Comparison of ENCODE assay signal across 10 cellular contexts in genomic region chr11:63829823-63830489, GRCh38. TPM values are rescaled to one million over a fixed set of nuclear protein-coding genes. Genes with fewer than 3 reads are reported as not detected.
DNase-seq lines count a peak whose midpoint lies in the region; TF ChIP-seq lines count a peak whose summit lies in the region.
"Had no signal": no experiment of that assay in that cellular context is flagged by ENCODE, and none has a peak within 500 bp of the region (broad histone marks: within the 10 kb centered on the region; RNA-seq: fewer than 3 reads in every experiment).

No MANE protein-coding gene starts in this region.

- H3K27me3 Mint-ChIP-seq in glutamatergic neuron (ENCODE audit: unreplicated experiment): no peaks in the 10 kb centered on the region
- no peaks in the 10 kb centered on the region for H3K27me3 Mint-ChIP-seq in activated T-helper 2 cell treated with anti-CD3 and anti-CD28 coated beads, Interferon-gamma antibody, Interleukin-2, Interleukin-4, amounts not matched to agents 10 μg/mL and 5 μg/mL and 100 μg/mL, durations not matched to agents 14 hours and 24 hours and 36 hours (ENCODE audit: low read depth)

- no peaks in the 10 kb centered on the region for H3K4me1 ChIP-seq in esophagus muscularis mucosa
- H3K4me1 ChIP-seq: parathyroid adenoma had no signal

- H3K27me3 ChIP-seq in esophagus muscularis mucosa: no peaks in the 10 kb centered on the region

- 88% methylated on average over 8 of the region's 8 CpGs for WGBS in esophagus muscularis mucosa

- peak; percentile 35 for TF ChIP-seq CTCF in GM10266 (IDR thresholded peaks at IDR 0.05; ENCODE audit: control insufficient read depth, insufficient read depth, low read depth, missing control alignments)
- no peak for TF ChIP-seq CTCF in glutamatergic neuron (IDR thresholded peaks at IDR 0.05; ENCODE audit: partially characterized antibody, unreplicated experiment)
- no peak for TF ChIP-seq CTCF in esophagus muscularis mucosa (IDR thresholded peaks at IDR 0.05)

- no peak for TF ChIP-seq POLR2A in esophagus muscularis mucosa (IDR thresholded peaks at IDR 0.05; ENCODE audit: low read depth)

- H3K36me3 ChIP-seq in esophagus muscularis mucosa: peaks cover 7 to 41% (median 32%) of the 10 kb centered on the region in 4 donors

- no peak overlapping the region for H3K4me3 Mint-ChIP-seq in glutamatergic neuron (ENCODE audit: unreplicated experiment)
- H3K4me3 Mint-ChIP-seq in activated T-helper 2 cell treated with anti-CD3 and anti-CD28 coated beads, Interferon-gamma antibody, Interleukin-2, Interleukin-4, amounts not matched to agents 10 μg/mL and 5 μg/mL and 100 μg/mL, durations not matched to agents 14 hours and 24 hours and 36 hours (ENCODE audit: low read depth): no peak overlapping the region

- H3K4me3 ChIP-seq in esophagus muscularis mucosa: no peak overlapping the region

- peaks cover 5% of the 10 kb centered on the region for H3K36me3 Mint-ChIP-seq in glutamatergic neuron (ENCODE audit: unreplicated experiment)
- H3K36me3 Mint-ChIP-seq in activated T-helper 2 cell treated with anti-CD3 and anti-CD28 coated beads, Interferon-gamma antibody, Interleukin-2, Interleukin-4, amounts not matched to agents 10 μg/mL and 5 μg/mL and 100 μg/mL, durations not matched to agents 14 hours and 24 hours and 36 hours (ENCODE audit: low read depth): peaks cover 25% of the 10 kb centered on the region

- no peak for TF ChIP-seq EP300 in esophagus muscularis mucosa (IDR thresholded peaks at IDR 0.05)

- peaks cover 6% of the 10 kb centered on the region for H3K9me3 Mint-ChIP-seq in glutamatergic neuron (ENCODE audit: unreplicated experiment)
- H3K9me3 Mint-ChIP-seq in activated T-helper 2 cell treated with anti-CD3 and anti-CD28 coated beads, Interferon-gamma antibody, Interleukin-2, Interleukin-4, amounts not matched to agents 10 μg/mL and 5 μg/mL and 100 μg/mL, durations not matched to agents 14 hours and 24 hours and 36 hours: no peaks in the 10 kb centered on the region

- peaks cover 2% of the 10 kb centered on the region for H3K4me1 Mint-ChIP-seq in glutamatergic neuron (ENCODE audit: low read depth, unreplicated experiment)
- H3K4me1 Mint-ChIP-seq in activated T-helper 2 cell treated with anti-CD3 and anti-CD28 coated beads, Interferon-gamma antibody, Interleukin-2, Interleukin-4, amounts not matched to agents 10 μg/mL and 5 μg/mL and 100 μg/mL, durations not matched to agents 14 hours and 24 hours and 36 hours (ENCODE audit: low read depth): no peaks in the 10 kb centered on the region

- peak; percentile 85 for DNase-seq in 8988T
- DNase-seq in GM10266 (ENCODE audit: extremely low spot score): no peak
- DNase-seq in RPMI7951 (ENCODE audit: low read depth): peak; percentile 44
- peak; percentile 25 for DNase-seq in glutamatergic neuron
- DNase-seq in stimulated activated CD4-positive, alpha-beta T cell treated with anti-CD3 and anti-CD28 coated beads, Interleukin-15, amount 100 ng/mL, for 24 hours: no peak
- no peak for DNase-seq in activated T-helper 2 cell treated with anti-CD3 and anti-CD28 coated beads, Interferon-gamma antibody, Interleukin-2, Interleukin-4, amounts not matched to agents 10 μg/mL and 5 μg/mL and 100 μg/mL, durations not matched to agents 14 hours and 24 hours and 36 hours (ENCODE audit: low spot score)
- no peak for DNase-seq in esophagus muscularis mucosa (ENCODE audit: extremely low spot score)
- no peak for DNase-seq in dedifferentiated amniotic fluid mesenchymal stem cell (ENCODE audit: extremely low spot score)
- DNase-seq: NCI-H226 had no signal

- H3K27ac ChIP-seq in esophagus muscularis mucosa (replicated peaks in 1 of 4): no peak overlapping the region
- H3K27ac ChIP-seq: parathyroid adenoma had no signal

- H3K27ac Mint-ChIP-seq in glutamatergic neuron (ENCODE audit: unreplicated experiment): no peak overlapping the region
- H3K27ac Mint-ChIP-seq in activated T-helper 2 cell treated with anti-CD3 and anti-CD28 coated beads, Interferon-gamma antibody, Interleukin-2, Interleukin-4, amounts not matched to agents 10 μg/mL and 5 μg/mL and 100 μg/mL, durations not matched to agents 14 hours and 24 hours and 36 hours: no peak overlapping the region

- H3K9me3 ChIP-seq in esophagus muscularis mucosa: no peaks in the 10 kb centered on the region

- intact Hi-C loops in activated T-helper 2 cell treated with anti-CD3 and anti-CD28 coated beads, Interferon-gamma antibody, Interleukin-2, Interleukin-4, amounts not matched to agents 10 μg/mL and 5 μg/mL and 100 μg/mL, durations not matched to agents 14 hours and 24 hours and 36 hours (cut with micrococcal nuclease): loop anchor here (10.0 kb wide), 1 partner anchor 145 kb away; the partner anchor contains the start of gene COX8A
- intact Hi-C loops in esophagus muscularis mucosa (cut with DNase I): no loop called here

RNA-seq across cellular contexts. Expression of gene MARK2, which starts 9.0 kb away (rescaled TPM):
- total RNA-seq in RPMI7951 (2014; rRNA removed; shearing (Covaris generic)): 7.5 and 9.0 TPM in 2 replicates
- total RNA-seq in glutamatergic neuron (ENCODE audit: unreplicated experiment): 76.8 TPM
- total RNA-seq in activated T-helper 2 cell treated with anti-CD3 and anti-CD28 coated beads, Interferon-gamma antibody, Interleukin-2, Interleukin-4, amounts not matched to agents 10 μg/mL and 5 μg/mL and 100 μg/mL, durations not matched to agents 14 hours and 24 hours and 36 hours: 36.5 and 38.8 TPM in 2 replicates
- total RNA-seq in esophagus muscularis mucosa: 10 to 100 TPM; 21.5 to 38.1 (median 30.6) TPM

RNA-seq across cellular contexts. Expression of gene SPINDOC, which starts 16.7 kb away (rescaled TPM):
- total RNA-seq in RPMI7951 (2014; rRNA removed; shearing (Covaris generic)): 12.1 and 16.3 TPM in 2 replicates
- 83.7 TPM for total RNA-seq in glutamatergic neuron (ENCODE audit: unreplicated experiment)
- 67.0 and 69.2 TPM in 2 replicates for total RNA-seq in activated T-helper 2 cell treated with anti-CD3 and anti-CD28 coated beads, Interferon-gamma antibody, Interleukin-2, Interleukin-4, amounts not matched to agents 10 μg/mL and 5 μg/mL and 100 μg/mL, durations not matched to agents 14 hours and 24 hours and 36 hours
- 10 to 100 TPM; 12.0 to 25.8 (median 18.6) TPM for total RNA-seq in esophagus muscularis mucosa

Comparison
In these comparisons a context has a peak if more than half of its experiments do, and no peak if none do; other contexts are left out.
1. DNase-seq: peak in 8988T (single experiment), RPMI7951 (single experiment) and glutamatergic neuron (single experiment); none in GM10266 (single experiment), stimulated activated CD4-positive, alpha-beta T cell treated with anti-CD3 and anti-CD28 coated beads, Interleukin-15, amount 100 ng/mL, for 24 hours (single experiment), activated T-helper 2 cell treated with anti-CD3 and anti-CD28 coated beads, Interferon-gamma antibody, Interleukin-2, Interleukin-4, amounts not matched to agents 10 μg/mL and 5 μg/mL and 100 μg/mL, durations not matched to agents 14 hours and 24 hours and 36 hours (single experiment), esophagus muscularis mucosa (single experiment) and dedifferentiated amniotic fluid mesenchymal stem cell (single experiment).